ENCODE assay signal across 24 cellular contexts in the genomic region with DNA sequence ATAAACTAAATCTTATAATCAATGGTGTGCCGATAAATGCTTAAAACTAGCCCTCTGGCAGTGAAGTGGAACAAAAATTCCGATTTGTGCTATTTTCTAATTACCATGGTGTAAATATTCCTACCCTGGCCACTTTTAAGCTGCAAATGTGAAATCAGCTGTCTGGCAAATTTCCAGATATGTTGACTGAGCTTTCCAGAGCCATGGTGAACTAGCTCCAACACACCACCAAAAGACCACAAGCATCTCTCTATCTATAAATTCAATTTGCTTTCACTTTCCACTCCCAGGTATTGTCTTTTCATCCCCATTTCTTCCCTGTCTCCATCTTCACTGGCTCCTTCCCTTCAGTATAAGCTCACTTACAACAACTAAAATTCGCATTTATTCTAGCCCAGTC.
DNase-seq lines count a peak whose midpoint lies in the region; ATAC-seq and TF ChIP-seq lines count a peak whose summit lies in the region.
"Had no signal": no experiment of that assay in that cellular context is flagged by ENCODE, and none has a peak within 500 bp of the region (broad histone marks: within the 10 kb centered on the region; RNA-seq: fewer than 3 reads in every experiment).

No MANE protein-coding gene starts in this region.

- peak; percentile 1 for DNase-seq in DMS 273 (lab: John Stamatoyannopoulos, UW; ENCODE audit: unreplicated experiment)
- no peak for DNase-seq in DMS 273 treated with DMSO at 0.1 percent for 48 hours (lab: John Stamatoyannopoulos, UW)
- DNase-seq in DND-41, result peak; percentile 24
- DNase-seq in choroid plexus epithelial cell (ENCODE audit: low read depth), result peak; percentile 8
- DNase-seq in NCI-H1930 (lab: John Stamatoyannopoulos, UW), result no peak
- DNase-seq: AML-193; Calu3; CD8-positive, alpha-beta memory T cell; DMS79; GM23248; H9; HFFc6; KBM-7; NCI-H1105; NCI-H2081; NCI-H69 had no signal

- H3K79me2 ChIP-seq in DND-41 (ENCODE audit: insufficient read depth, low read length) (no peaks in the 10 kb centered on the region), OCI-LY3 (ENCODE audit: low read length) (no peaks in the 10 kb centered on the region)

- H3K9me3 ChIP-seq in DND-41 (ENCODE audit: insufficient read depth, low read length, severe bottlenecking), result no peaks in the 10 kb centered on the region
- H3K9me3 ChIP-seq in OCI-LY3 (ENCODE audit: insufficient read depth, low read length), result no peaks in the 10 kb centered on the region
- H3K9me3 ChIP-seq: SJSA1 had no signal

- no peak overlapping the region for H3K27ac ChIP-seq in DND-41 (ENCODE audit: low read length)
- no peak overlapping the region for H3K27ac ChIP-seq in OCI-LY3 (ENCODE audit: low read length)
- H3K27ac ChIP-seq: 22Rv1, C4-2B, GM23248, SJSA1 had no signal

- no peak overlapping the region for H3K4me3 ChIP-seq in DND-41 (ENCODE audit: low read depth in 1 of 2, low read length in 2 of 2)
- no peak overlapping the region; the same call in 1 of the 2 replicates for H3K4me3 ChIP-seq in OCI-LY3 (ENCODE audit: low read length)
- no peak overlapping the region for H3K4me3 ChIP-seq in choroid plexus epithelial cell (ENCODE audit: low read depth, low read length)
- H3K4me3 ChIP-seq: GM23248, SJSA1 had no signal

- H3K27me3 ChIP-seq in DND-41 (ENCODE audit: insufficient read depth, low read length, poor library complexity), result no peaks in the 10 kb centered on the region
- no peaks in the 10 kb centered on the region for H3K27me3 ChIP-seq in OCI-LY3 (ENCODE audit: low read depth, low read length)
- H3K27me3 ChIP-seq: SJSA1 had no signal

- peak; percentile 70 for ATAC-seq in DND-41 (ENCODE audit: insufficient read depth, low read depth)
- no peak for ATAC-seq in GM18868 (IDR thresholded peaks at IDR 0.05; ENCODE audit: unreplicated experiment)
- no peak for ATAC-seq in GM18867 (IDR thresholded peaks at IDR 0.05; ENCODE audit: unreplicated experiment)
- ATAC-seq: Panc1, Right ventricle myocardium inferior had no signal

- H3K4me1 ChIP-seq in DND-41 (ENCODE audit: insufficient read depth, low read length) (peaks cover 17% of the 10 kb centered on the region), OCI-LY3 (ENCODE audit: low read length) (peaks cover 12% of the 10 kb centered on the region)
- H3K4me1 ChIP-seq: SJSA1 had no signal

- no peak overlapping the region for H3K9ac ChIP-seq in DND-41 (ENCODE audit: low read depth, low read length)
- no peak overlapping the region for H3K9ac ChIP-seq in OCI-LY3 (ENCODE audit: low read length)
- H3K9ac ChIP-seq: GM23248 had no signal

- H4K20me1 ChIP-seq in DND-41 (ENCODE audit: insufficient read depth, low read length), result no peaks in the 10 kb centered on the region
- no peaks in the 10 kb centered on the region for H4K20me1 ChIP-seq in OCI-LY3 (ENCODE audit: insufficient read depth, low read length)

- H3K36me3 ChIP-seq in DND-41 (ENCODE audit: insufficient read depth, low read length), result no peaks in the 10 kb centered on the region
- H3K36me3 ChIP-seq in OCI-LY3 (replicated peaks; ENCODE audit: low read depth, low read length), result no peaks in the 10 kb centered on the region
- H3K36me3 ChIP-seq: SJSA1 had no signal

- H2AFZ ChIP-seq in DND-41 (ENCODE audit: low read depth, low read length) (no peak overlapping the region), OCI-LY3 (ENCODE audit: low read depth, low read length) (peak overlapping the region; percentile 40)
- H2AFZ ChIP-seq: GM23248 had no signal

- TF ChIP-seq CTCF in DND-41 (IDR thresholded peaks at IDR 0.05; ENCODE audit: borderline replicate concordance, extremely low read depth, low read length, poor library complexity, severe bottlenecking) (no peak), OCI-LY3 (IDR thresholded peaks at IDR 0.05; ENCODE audit: low read depth, low read length) (no peak), choroid plexus epithelial cell (conservative IDR thresholded peaks at IDR 0.05; ENCODE audit: low read depth, low read length) (no peak)

- H3K4me2 ChIP-seq in DND-41 (ENCODE audit: insufficient read depth, low read length) (0 out of 2 replicates have a peak overlapping the region, but pooled peaks have one; percentile 25), OCI-LY3 (ENCODE audit: low read length) (peak overlapping the region; percentile 25)

Comparison
In these comparisons a context has a peak if more than half of its experiments do, and no peak if none do; other contexts are left out.
1. DNase-seq: peak in DMS 273 (single experiment), DND-41 (single experiment) and choroid plexus epithelial cell (single experiment); none in DMS 273 treated with DMSO at 0.1 percent for 48 hours (single experiment) and NCI-H1930 (0 of 2).